31 cellular contexts compared by ENCODE assay signal in genomic region chr6:34096193-34096592, GRCh38. TPM values are rescaled to one million over a fixed set of nuclear protein-coding genes. Genes with fewer than 3 reads are reported as not detected.
"Had no signal": no experiment of that assay in that cellular context is flagged by ENCODE, and none has a peak within 500 bp of the region (broad histone marks: within the 10 kb centered on the region; RNA-seq: fewer than 3 reads in every experiment).

No MANE protein-coding gene starts in this region.

- H3K9me3 ChIP-seq: MG63 had no signal

- H3K4me3 Mint-ChIP-seq: activated CD4-positive, alpha-beta T cell treated with anti-CD3 and anti-CD28 coated beads, Interleukin-2, amount 10 ng/mL, durations not matched to agents 7 days and 5 days; activated CD8-positive, alpha-beta T cell treated with anti-CD3 and anti-CD28 coated beads, Interleukin-2, amount 10 ng/mL, durations not matched to agents 7 days and 5 days; activated naive CD4-positive, alpha-beta T cell treated with anti-CD3 and anti-CD28 coated beads, Interleukin-2, amount 10 ng/mL, durations not matched to agents 7 days and 5 days; activated naive CD8-positive, alpha-beta T cell treated with anti-CD3 and anti-CD28 coated beads for 36 hours; central memory CD8-positive, alpha-beta T cell; T-cell had no signal

- H3K4me1 Mint-ChIP-seq: activated CD4-positive, alpha-beta T cell treated with anti-CD3 and anti-CD28 coated beads, Interleukin-2, amount 10 ng/mL, durations not matched to agents 7 days and 5 days; activated naive CD4-positive, alpha-beta T cell treated with anti-CD3 and anti-CD28 coated beads, Interleukin-2, amount 10 ng/mL, durations not matched to agents 7 days and 5 days; activated naive CD8-positive, alpha-beta T cell treated with anti-CD3 and anti-CD28 coated beads for 36 hours; central memory CD8-positive, alpha-beta T cell; T-cell had no signal

- H3K36me3 ChIP-seq: cardiac muscle cell, MG63 had no signal

- H3K27ac ChIP-seq: cardiac muscle cell, PC-9, RWPE1, VCaP had no signal

- ATAC-seq: activated CD8-positive, alpha-beta T cell treated with anti-CD3 and anti-CD28 coated beads, Interleukin-2, amount 10 ng/mL, durations not matched to agents 7 days and 5 days; Right ventricle myocardium inferior; SK-N-SH treated with all-trans-retinoic acid at 6 μM for 48 hours; T-cell had no signal

- H3K36me3 Mint-ChIP-seq: activated naive CD4-positive, alpha-beta T cell treated with anti-CD3 and anti-CD28 coated beads, Interleukin-2, amount 10 ng/mL, durations not matched to agents 7 days and 5 days; activated naive CD8-positive, alpha-beta T cell treated with anti-CD3 and anti-CD28 coated beads for 36 hours; T-cell had no signal

- H3K4me2 ChIP-seq: PC-9 had no signal

- H2AFZ ChIP-seq: PC-9 had no signal

- FAIRE-seq: RCC 7860 had no signal

- H3K9me3 Mint-ChIP-seq: activated CD4-positive, alpha-beta T cell treated with anti-CD3 and anti-CD28 coated beads, Interleukin-2, amount 10 ng/mL, durations not matched to agents 7 days and 5 days; activated naive CD4-positive, alpha-beta T cell treated with anti-CD3 and anti-CD28 coated beads, Interleukin-2, amount 10 ng/mL, durations not matched to agents 7 days and 5 days; activated naive CD8-positive, alpha-beta T cell treated with anti-CD3 and anti-CD28 coated beads for 36 hours; central memory CD8-positive, alpha-beta T cell; T-cell had no signal

- DNase-seq: activated CD4-positive, alpha-beta T cell treated with anti-CD3 and anti-CD28 coated beads for 1 hour; activated CD4-positive, alpha-beta T cell treated with anti-CD3 and anti-CD28 coated beads, Interleukin-2, amount 10 ng/mL, durations not matched to agents 7 days and 5 days; activated CD4-positive, alpha-beta T cell treated with anti-CD3 and anti-CD28 coated beads, Interleukin-2, amount 50 U/mL, for 48 hours; activated CD4-positive, CD25-positive, alpha-beta regulatory T cell; activated CD8-positive, alpha-beta T cell treated with anti-CD3 and anti-CD28 coated beads, Interleukin-2, amount 10 ng/mL, durations not matched to agents 7 days and 5 days; activated effector memory CD4-positive, alpha-beta T cell treated with Interleukin-2 at 50 U/mL for 16 hours; activated naive CD4-positive, alpha-beta T cell treated with anti-CD3 and anti-CD28 coated beads, Interleukin-2, amount 10 ng/mL, durations not matched to agents 7 days and 5 days; activated naive CD8-positive, alpha-beta T cell treated with anti-CD3 and anti-CD28 coated beads for 36 hours; activated T-cell treated with anti-CD3 and anti-CD28 coated beads, Interleukin-2, amount 50 U/mL, for 48 hours; amniotic stem cell; aorta; Kasumi-1; KG1; MG63; NCI-H1092; NCI-H1436 treated with DMSO at 0.1 percent for 48 hours; NCI-H524 treated with DMSO at 0.1 percent for 48 hours; PC-9; SIG-M5; T-cell; T-helper 2 cell; T-helper 9 cell had no signal

- H3K27me3 ChIP-seq: cardiac muscle cell, MG63 had no signal

- H3K27ac Mint-ChIP-seq: activated CD4-positive, alpha-beta T cell treated with anti-CD3 and anti-CD28 coated beads, Interleukin-2, amount 10 ng/mL, durations not matched to agents 7 days and 5 days; activated CD8-positive, alpha-beta T cell treated with anti-CD3 and anti-CD28 coated beads, Interleukin-2, amount 10 ng/mL, durations not matched to agents 7 days and 5 days; activated naive CD4-positive, alpha-beta T cell treated with anti-CD3 and anti-CD28 coated beads, Interleukin-2, amount 10 ng/mL, durations not matched to agents 7 days and 5 days; activated naive CD8-positive, alpha-beta T cell treated with anti-CD3 and anti-CD28 coated beads for 36 hours had no signal

- H3K4me3 ChIP-seq: cardiac muscle cell, MG63, PC-9 had no signal

RNA-seq across cellular contexts. Expression of gene GRM4, which starts 49.7 kb away (rescaled TPM):
- total RNA-seq: activated CD4-positive, alpha-beta T cell treated with anti-CD3 and anti-CD28 coated beads, Interleukin-2, amount 10 ng/mL, durations not matched to agents 7 days and 5 days; activated CD8-positive, alpha-beta T cell treated with anti-CD3 and anti-CD28 coated beads, Interleukin-2, amount 10 ng/mL, durations not matched to agents 7 days and 5 days; aorta; NCI-H460; PC-9; Right ventricle myocardium inferior; SK-MEL-5 had no signal
- polyA plus RNA-seq: aorta had no signal
